In genomic region chr1:205357567-205357966, GRCh38 we compare ENCODE assay signal across 19 cellular contexts. TPM values are rescaled to one million over a fixed set of nuclear protein-coding genes. Genes with fewer than 3 reads are reported as not detected.
A peak's percentile ranks its signal among the peaks of the same experiment; 100 is the strongest.
DNase-seq lines count a peak whose midpoint lies in the region; ATAC-seq, FAIRE-seq and TF ChIP-seq lines count a peak whose summit lies in the region.
"Had no signal": no experiment of that assay in that cellular context is flagged by ENCODE, and none has a peak within 500 bp of the region (broad histone marks: within the 10 kb centered on the region; RNA-seq: fewer than 3 reads in every experiment).

No MANE protein-coding gene starts in this region.

- peaks cover 19% of the 10 kb centered on the region for H3K4me1 ChIP-seq in astrocyte (ENCODE audit: insufficient read depth, low read length)
- H3K4me1 ChIP-seq in neuronal stem cell (ENCODE audit: control insufficient read depth in 2 of 2, insufficient read depth in 1 of 2, low read depth in 1 of 2, low read length in 2 of 2): peaks cover 23 to 32% of the 10 kb centered on the region in 2 donors

- H2AFZ ChIP-seq in astrocyte (ENCODE audit: low read depth, low read length): no peak overlapping the region
- peak overlapping the region; percentile 86 for H2AFZ ChIP-seq in neuronal stem cell (ENCODE audit: low read length)

- peak overlapping the region; percentile 81 for H3K4me2 ChIP-seq in astrocyte (ENCODE audit: low read length)
- no peak overlapping the region for H3K4me2 ChIP-seq in neuronal stem cell (ENCODE audit: insufficient read depth, low read length, poor library complexity, severe bottlenecking)

- H3K4me3 ChIP-seq in astrocyte (ENCODE audit: insufficient read depth, low read depth, low read length): no peak overlapping the region
- no peak overlapping the region for H3K4me3 ChIP-seq in neuronal stem cell (ENCODE audit: low read length in 2 of 2)
- H3K4me3 ChIP-seq: BLaER1, GM12878 had no signal

- TF ChIP-seq CTCF in D721Med (IDR thresholded peaks at IDR 0.05; ENCODE audit: insufficient read depth, missing control alignments): no peak
- no peak for TF ChIP-seq CTCF in astrocyte (IDR thresholded peaks at IDR 0.05; ENCODE audit: insufficient read depth, low read depth, low read length)
- TF ChIP-seq CTCF in glutamatergic neuron (IDR thresholded peaks at IDR 0.05; ENCODE audit: partially characterized antibody, unreplicated experiment): no peak
- TF ChIP-seq CTCF in endothelial cell (IDR thresholded peaks at IDR 0.05; ENCODE audit: unreplicated experiment): no peak

- H3K36me3 ChIP-seq in astrocyte (ENCODE audit: insufficient read depth, low read length) (no peaks in the 10 kb centered on the region), neuronal stem cell (replicated peaks in 1 of 2; ENCODE audit: control insufficient read depth in 2 of 2, insufficient read depth in 2 of 2, low read length in 2 of 2) (no peaks in the 10 kb centered on the region)
- H3K36me3 ChIP-seq: BLaER1 had no signal

- no peak overlapping the region for H4K8ac ChIP-seq in neuronal stem cell (ENCODE audit: low read depth, low read length)

- H3K4me3 Mint-ChIP-seq in astrocyte (ENCODE audit: unreplicated experiment) (no peak overlapping the region), glutamatergic neuron (ENCODE audit: unreplicated experiment) (peak overlapping the region; percentile 88), endothelial cell (ENCODE audit: unreplicated experiment) (no peak overlapping the region)
- H3K4me3 Mint-ChIP-seq: CD4-positive, CD25-positive, alpha-beta regulatory T cell had no signal

- H3K9me3 Mint-ChIP-seq in astrocyte (ENCODE audit: unreplicated experiment): no peaks in the 10 kb centered on the region
- peaks cover 11% of the 10 kb centered on the region for H3K9me3 Mint-ChIP-seq in glutamatergic neuron (ENCODE audit: unreplicated experiment)
- H3K9me3 Mint-ChIP-seq in endothelial cell (ENCODE audit: unreplicated experiment): no peaks in the 10 kb centered on the region
- H3K9me3 Mint-ChIP-seq: CD4-positive, CD25-positive, alpha-beta regulatory T cell had no signal

- no peak overlapping the region for H4K91ac ChIP-seq in neuronal stem cell (ENCODE audit: low read depth, low read length, poor library complexity)

- no peaks in the 10 kb centered on the region for H4K20me1 ChIP-seq in astrocyte (ENCODE audit: insufficient read depth, low read length)
- H4K20me1 ChIP-seq: BLaER1 had no signal

- no peak overlapping the region for H2AK5ac ChIP-seq in neuronal stem cell (ENCODE audit: low read depth, low read length)

- H3K27ac ChIP-seq in astrocyte (ENCODE audit: low read depth, low read length) (no peak overlapping the region), neuronal stem cell (replicated peaks; ENCODE audit: low read length) (peak overlapping the region; percentile 95)
- H3K27ac ChIP-seq: 22Rv1, BLaER1, HL-60 had no signal

- H3K23ac ChIP-seq in neuronal stem cell (ENCODE audit: low read depth, low read length, poor library complexity): no peak overlapping the region

- no peak overlapping the region for H3K4ac ChIP-seq in neuronal stem cell (ENCODE audit: low read length)

- H2BK5ac ChIP-seq in neuronal stem cell (ENCODE audit: low read length): no peak overlapping the region

- H3K36me3 Mint-ChIP-seq in astrocyte (ENCODE audit: low read depth, unreplicated experiment) (no peaks in the 10 kb centered on the region), glutamatergic neuron (ENCODE audit: unreplicated experiment) (no peaks in the 10 kb centered on the region), endothelial cell (ENCODE audit: low read depth, unreplicated experiment) (no peaks in the 10 kb centered on the region)
- H3K36me3 Mint-ChIP-seq: CD4-positive, CD25-positive, alpha-beta regulatory T cell had no signal

- H3K14ac ChIP-seq in neuronal stem cell (ENCODE audit: low read length): no peak overlapping the region

- no peak overlapping the region for H3K9ac ChIP-seq in astrocyte (ENCODE audit: low read length)
- H3K9ac ChIP-seq in neuronal stem cell (ENCODE audit: low read depth, low read length, poor library complexity): no peak overlapping the region
- H3K9ac ChIP-seq: BLaER1 had no signal

- DNase-seq in D721Med (ENCODE audit: insufficient read length, low spot score): no peak
- no peak for DNase-seq in astrocyte (ENCODE audit: low read depth)
- DNase-seq in glutamatergic neuron: no peak
- no peak for DNase-seq in neuronal stem cell (ENCODE audit: low spot score)
- DNase-seq in NCI-H1092 treated with DMSO at 0.1 percent for 48 hours (lab: John Stamatoyannopoulos, UW): no peak
- DNase-seq in COR-L47 (lab: John Stamatoyannopoulos, UW): no peak
- DNase-seq in endothelial cell (ENCODE audit: low spot score): no peak
- DNase-seq: AML-193; Calu3; CD4-positive, CD25-positive, alpha-beta regulatory T cell; DMS79; HCEC 1CT had no signal

- H3K4me1 Mint-ChIP-seq in astrocyte (ENCODE audit: low read depth, unreplicated experiment) (peaks cover 5% of the 10 kb centered on the region), glutamatergic neuron (ENCODE audit: low read depth, unreplicated experiment) (peaks cover 71% of the 10 kb centered on the region), endothelial cell (ENCODE audit: unreplicated experiment) (peaks cover 7% of the 10 kb centered on the region)

- H3K18ac ChIP-seq in neuronal stem cell (ENCODE audit: low read length): no peak overlapping the region

- H3K27me3 Mint-ChIP-seq in astrocyte (ENCODE audit: low read depth, unreplicated experiment): peaks cover 8% of the 10 kb centered on the region
- H3K27me3 Mint-ChIP-seq in glutamatergic neuron (ENCODE audit: unreplicated experiment): peaks cover 11% of the 10 kb centered on the region
- H3K27me3 Mint-ChIP-seq in endothelial cell (ENCODE audit: unreplicated experiment): peaks cover 2% of the 10 kb centered on the region

- FAIRE-seq in D721Med (lab: Jason Lieb, UNC) (peak; percentile 77), astrocyte (lab: Jason Lieb, UNC) (no peak)
- FAIRE-seq: GM12878 had no signal

- WGBS in neuronal stem cell (ENCODE audit: extremely low coverage in 2 of 2, insufficient read length in 2 of 2, insufficient replicate concordance in 1 of 2), 2 donors: no CpG with 5 or more reads among the region's 3 CpGs

- peaks cover 3% of the 10 kb centered on the region for H3K79me1 ChIP-seq in neuronal stem cell (ENCODE audit: low read depth, low read length)

- H3K79me2 ChIP-seq in astrocyte (ENCODE audit: insufficient read depth, low read length): no peaks in the 10 kb centered on the region

- H3K27me3 ChIP-seq in astrocyte (ENCODE audit: insufficient read depth, low read length) (peaks cover 8% of the 10 kb centered on the region), neuronal stem cell (ENCODE audit: control insufficient read depth in 3 of 3, insufficient read depth in 3 of 3, low read depth in 1 of 3, low read length in 3 of 3) (no peaks in the 10 kb centered on the region)
- H3K27me3 ChIP-seq: BLaER1 had no signal

- no peak overlapping the region for H2BK15ac ChIP-seq in neuronal stem cell (ENCODE audit: low read length)

- H3K27ac Mint-ChIP-seq in astrocyte (ENCODE audit: unreplicated experiment) (no peak overlapping the region), glutamatergic neuron (ENCODE audit: unreplicated experiment) (peak overlapping the region; percentile 100), endothelial cell (ENCODE audit: unreplicated experiment) (no peak overlapping the region)

- H2BK12ac ChIP-seq in neuronal stem cell (ENCODE audit: low read length): no peak overlapping the region

- no peak for ATAC-seq in GM19452 (IDR thresholded peaks at IDR 0.05; ENCODE audit: unreplicated experiment)
- ATAC-seq: GM12878 had no signal

- H3K9me3 ChIP-seq in astrocyte (ENCODE audit: insufficient read depth, low read depth, low read length) (no peaks in the 10 kb centered on the region), neuronal stem cell (replicated peaks in 1 of 2; ENCODE audit: control insufficient read depth in 2 of 2, insufficient read depth in 1 of 2, low read depth in 1 of 2, low read length in 2 of 2) (no peaks in the 10 kb centered on the region)
- H3K9me3 ChIP-seq: BLaER1 had no signal

- no peak overlapping the region for H2BK120ac ChIP-seq in neuronal stem cell (ENCODE audit: low read depth, low read length)

RNA-seq across cellular contexts. Expression of gene KLHDC8A, which starts 0.8 kb away (rescaled TPM):
- total RNA-seq in astrocyte (0.39 and 0.50 TPM in 2 replicates), glutamatergic neuron (ENCODE audit: unreplicated experiment) (125 TPM), endothelial cell (ENCODE audit: unreplicated experiment) (1.5 TPM)
- 87.2 TPM for polyA plus RNA-seq in neuronal stem cell (2013, experiment 1 of 2)
- polyA plus RNA-seq in neuronal stem cell (2013, experiment 2 of 2): 86.1 TPM
- total RNA-seq: A673; Calu3; CD4-positive, CD25-positive, alpha-beta regulatory T cell; GM12878; H4 had no signal
- polyA plus RNA-seq: GM12878 had no signal

RNA-seq across cellular contexts. Expression of gene NUAK2, which starts 36.0 kb away (rescaled TPM):
- total RNA-seq in astrocyte: 35.3 and 49.4 TPM in 2 replicates
- 8.0 TPM for total RNA-seq in glutamatergic neuron (ENCODE audit: unreplicated experiment)
- 55.9 TPM for polyA plus RNA-seq in neuronal stem cell (2013, experiment 1 of 2)
- polyA plus RNA-seq in neuronal stem cell (2013, experiment 2 of 2): 57.2 TPM
- total RNA-seq in endothelial cell (ENCODE audit: unreplicated experiment): 3.6 TPM

Comparison
In these comparisons a context has a peak if more than half of its experiments do, and no peak if none do; other contexts are left out.
1. RNA of gene KLHDC8A, which starts 0.8 kb away (total RNA-seq): 125 TPM in glutamatergic neuron (single experiment); 1.5 TPM in endothelial cell (single experiment) and 0.39 to 0.50 TPM in astrocyte; every median in the first group is over 10 times any median in the second.